In genomic region chr21:29085106-29085752, GRCh38 we compare ENCODE assay signal across 16 cellular contexts. TPM values are rescaled to one million over a fixed set of nuclear protein-coding genes. Genes with fewer than 3 reads are reported as not detected.
DNase-seq lines count a peak whose midpoint lies in the region; ATAC-seq, FAIRE-seq and TF ChIP-seq lines count a peak whose summit lies in the region.
"Had no signal": no experiment of that assay in that cellular context is flagged by ENCODE, and none has a peak within 500 bp of the region (broad histone marks: within the 10 kb centered on the region; RNA-seq: fewer than 3 reads in every experiment).

No MANE protein-coding gene starts in this region.

- no peak overlapping the region for H4K8ac ChIP-seq in IMR-90 (ENCODE audit: low read depth in 2 of 2, low read length in 2 of 2)
- no peak overlapping the region for H4K8ac ChIP-seq in H1 (ENCODE audit: extremely low read depth, insufficient read depth, low read length)

- H3K4me2 ChIP-seq in IMR-90 (ENCODE audit: low read depth, low read length) (no peak overlapping the region), H1 (ENCODE audit: insufficient read depth in 1 of 2, low read depth in 2 of 2, low read length in 2 of 2) (no peak overlapping the region)
- H3K4me2 ChIP-seq: A549 had no signal

- TF ChIP-seq CTCF in HEK293 (tag by site-specific recombination; IDR thresholded peaks at IDR 0.05) (no peak), IMR-90 (conservative IDR thresholded peaks at IDR 0.05; ENCODE audit: low read depth, low read length) (no peak), H1 (IDR thresholded peaks at IDR 0.05; ENCODE audit: control extremely low read depth in 1 of 3, insufficient read depth in 1 of 3, low read depth in 1 of 3, low read length in 3 of 3) (no peak), thoracic aorta (IDR thresholded peaks at IDR 0.05) (no peak), sigmoid colon (IDR thresholded peaks at IDR 0.05) (no peak), spleen (IDR thresholded peaks at IDR 0.05 in 8 of 11, conservative IDR thresholded peaks at IDR 0.05 in 3 of 11) (no peak)

- no CpG with 5 or more reads among the region's 8 CpGs for WGBS in IMR-90 (ENCODE audit: extremely low coverage in 2 of 2, insufficient read length in 1 of 2), 2 experiments
- 84% methylated on average over 8 of the region's 8 CpGs; no CpG with 5 or more reads in 1 of the 2 experiments for WGBS in H1 (ENCODE audit: extremely low coverage in 1 of 2, insufficient coverage in 1 of 2, insufficient read length in 1 of 2, insufficient replicate concordance in 2 of 2, low coverage in 1 of 2, low lambda C conversion rate in 2 of 2, missing lambda C conversion rate in 1 of 2), 2 experiments
- 88 to 89% methylated on average over 8 of the region's 8 CpGs for WGBS in sigmoid colon, 2 donors
- WGBS in spleen, 5 donors = 89 to 95% (median 94%) methylated on average over 8 of the region's 8 CpGs

- intact Hi-C loops in IMR-90 (cut with micrococcal nuclease) = no loop called here
- intact Hi-C loops in sigmoid colon (cut with DNase I) = no loop called here
- intact Hi-C loops in spleen (cut with DNase I; ENCODE audit: low total_unique reads) = loop anchor here (10.0 kb wide), 1 partner anchor 210 kb away; the partner anchor contains the start of gene BACH1

- H3K79me1 ChIP-seq in IMR-90 (ENCODE audit: low read depth in 1 of 2, low read length in 2 of 2) (no peaks in the 10 kb centered on the region), H1 (ENCODE audit: low read depth, low read length) (no peaks in the 10 kb centered on the region)

- H3K4me3 ChIP-seq in HEK293 (ENCODE audit: low read depth, low read length) (no peak overlapping the region), IMR-90 (ENCODE audit: insufficient read depth, low read depth, low read length) (no peak overlapping the region), H1 (ENCODE audit: extremely low read depth in 1 of 4, insufficient read depth in 2 of 4, low read depth in 3 of 4, low read length in 4 of 4) (no peak overlapping the region), thoracic aorta (peak overlapping the region; percentile 1), sigmoid colon (no peak overlapping the region), spleen (no peak overlapping the region)
- H3K4me3 ChIP-seq: A549, GM12878, GM23248 had no signal

- H3K14ac ChIP-seq in IMR-90 (replicated peaks; ENCODE audit: low read depth, low read length) (no peak overlapping the region), H1 (ENCODE audit: insufficient read length) (no peak overlapping the region)

- H3K36me3 ChIP-seq in HEK293 (ENCODE audit: control insufficient read depth in 2 of 2, insufficient read depth in 1 of 2, low read length in 2 of 2) = no peaks in the 10 kb centered on the region
- no peaks in the 10 kb centered on the region for H3K36me3 ChIP-seq in IMR-90 (ENCODE audit: control insufficient read depth, insufficient read depth, low read length)
- no peaks in the 10 kb centered on the region for H3K36me3 ChIP-seq in H1 (ENCODE audit: control insufficient read depth in 2 of 4, insufficient read depth in 4 of 4, low read length in 3 of 4)
- no peaks in the 10 kb centered on the region for H3K36me3 ChIP-seq in thoracic aorta
- no peaks in the 10 kb centered on the region for H3K36me3 ChIP-seq in sigmoid colon
- peaks cover 0 to 11% (median 1%) of the 10 kb centered on the region in 6 donors for H3K36me3 ChIP-seq in spleen
- H3K36me3 ChIP-seq: BE2C had no signal

- H3K23me2 ChIP-seq in H1 (ENCODE audit: low read depth, low read length) = no peaks in the 10 kb centered on the region

- in situ Hi-C loops in IMR-90 (cut with MboI; ENCODE audit: low sequenced_read_pairs) = loop anchor here (5.0 to 25.0 kb wide), 3 partner anchors 287 to 2002 kb away; no protein-coding TSS in a partner anchor

- DNase-seq in IMR-90 (no peak), H1 (ENCODE audit: low read depth in 1 of 2, low spot score in 2 of 2) (no peak), thoracic aorta (ENCODE audit: low spot score) (no peak), sigmoid colon (no peak), spleen (no peak)
- DNase-seq: BE2C; Caco-2; CD8-positive, alpha-beta T cell; GM23248; H7; KG1 had no signal

- TF ChIP-seq RAD21 in IMR-90 (IDR thresholded peaks at IDR 0.05; ENCODE audit: low read length) (no peak), H1 (IDR thresholded peaks at IDR 0.05 in 1 of 2, conservative IDR thresholded peaks at IDR 0.05 in 1 of 2; ENCODE audit: low read depth in 2 of 2, low read length in 2 of 2) (no peak)

- H2AFZ ChIP-seq in IMR-90 (replicated peaks; ENCODE audit: low read length, poor library complexity) (no peak overlapping the region), H1 (ENCODE audit: low read length) (no peak overlapping the region)
- H2AFZ ChIP-seq: GM23248 had no signal

- POLR2A ChIA-PET in HEK293 (lab: Yijun Ruan, JAX) (interaction anchor here (1.0 kb wide), 1 partner anchor 29 kb away, joined by 5 read pairs; no protein-coding TSS in a partner anchor), IMR-90 (lab: Charles Lee; ENCODE audit: unreplicated experiment) (no interaction called here), H1 (lab: Charles Lee; ENCODE audit: partially characterized antibody) (interaction anchor here (0.9 kb wide), 1 partner anchor 9 kb away, joined by 3 read pairs; no protein-coding TSS in a partner anchor)

- H3K27me3 ChIP-seq in IMR-90 (ENCODE audit: control insufficient read depth, insufficient read depth, low read length) = no peaks in the 10 kb centered on the region
- H3K27me3 ChIP-seq in H1 (replicated peaks in 1 of 4; ENCODE audit: control insufficient read depth in 3 of 4, extremely low read depth in 1 of 4, insufficient read depth in 3 of 4, low read length in 3 of 4) = no peaks in the 10 kb centered on the region; a peak in 1 of 7 replicates
- H3K27me3 ChIP-seq in thoracic aorta (replicated peaks; ENCODE audit: insufficient read depth) = no peaks in the 10 kb centered on the region
- no peaks in the 10 kb centered on the region for H3K27me3 ChIP-seq in sigmoid colon
- H3K27me3 ChIP-seq in spleen (replicated peaks in 1 of 7) = no peaks in the 10 kb centered on the region

- H4K91ac ChIP-seq in IMR-90 (ENCODE audit: insufficient read depth, low read depth, low read length) (no peak overlapping the region), H1 (replicated peaks; ENCODE audit: insufficient read length, low read length) (no peak overlapping the region)

- H2BK20ac ChIP-seq in IMR-90 (ENCODE audit: low read depth, low read length) (no peak overlapping the region), H1 (ENCODE audit: low read length) (no peak overlapping the region)

- no peaks in the 10 kb centered on the region for H3K9me3 ChIP-seq in HEK293 (ENCODE audit: control insufficient read depth, insufficient read depth, low read depth, low read length)
- H3K9me3 ChIP-seq in IMR-90 (ENCODE audit: control insufficient read depth, insufficient read depth, low read length) = no peaks in the 10 kb centered on the region
- H3K9me3 ChIP-seq in H1 (ENCODE audit: insufficient read depth in 2 of 2, low read depth in 1 of 2, low read length in 1 of 2) = no peaks in the 10 kb centered on the region
- H3K9me3 ChIP-seq in thoracic aorta = no peaks in the 10 kb centered on the region
- H3K9me3 ChIP-seq in sigmoid colon = no peaks in the 10 kb centered on the region
- no peaks in the 10 kb centered on the region for H3K9me3 ChIP-seq in spleen
- H3K9me3 ChIP-seq: A549, BE2C, Caco-2 had no signal

- no peak overlapping the region for H3K9ac ChIP-seq in IMR-90 (ENCODE audit: low read depth, low read length)
- no peak overlapping the region for H3K9ac ChIP-seq in H1 (replicated peaks in 1 of 4; ENCODE audit: extremely low read depth in 1 of 4, low read depth in 3 of 4, low read length in 3 of 4)
- H3K9ac ChIP-seq: GM23248 had no signal

- H2BK5ac ChIP-seq in IMR-90 (ENCODE audit: low read depth, low read length, poor library complexity, severe bottlenecking) = no peak overlapping the region
- H2BK5ac ChIP-seq in H1 (ENCODE audit: low read depth, low read length) = no peak overlapping the region

- H2BK15ac ChIP-seq in IMR-90 (ENCODE audit: low read depth, low read length) = no peak overlapping the region
- H2BK15ac ChIP-seq in H1 (ENCODE audit: low read length) = no peak overlapping the region

- H2BK120ac ChIP-seq in IMR-90 (ENCODE audit: low read depth, low read length) (no peak overlapping the region), H1 (replicated peaks; ENCODE audit: low read depth, low read length) (no peak overlapping the region)

- no TSS peak for BruUV-seq in IMR-90 (replicated peaks; lab: Mats Ljungman, UMichigan)

- FAIRE-seq in H1 (lab: Jason Lieb, UNC) = no peak
- FAIRE-seq: A549, GM12878 had no signal

- TF ChIP-seq EP300 in H1 (IDR thresholded peaks at IDR 0.05; ENCODE audit: borderline replicate concordance in 1 of 2, low read depth in 2 of 2, low read length in 2 of 2) (no peak), sigmoid colon (IDR thresholded peaks at IDR 0.05) (no peak)

- TF ChIP-seq POLR2A in IMR-90 (IDR thresholded peaks at IDR 0.05; ENCODE audit: low read depth, low read length) (no peak), H1 (IDR thresholded peaks at IDR 0.05; ENCODE audit: control extremely low read depth in 1 of 2, low read depth in 2 of 2, low read length in 2 of 2) (no peak), sigmoid colon (IDR thresholded peaks at IDR 0.05) (no peak), spleen (IDR thresholded peaks at IDR 0.05) (no peak)

- H4K20me1 ChIP-seq in IMR-90 (ENCODE audit: insufficient read depth, low read length) (no peaks in the 10 kb centered on the region), H1 (replicated peaks in 1 of 2; ENCODE audit: control insufficient read depth in 1 of 2, insufficient read depth in 2 of 2, low read length in 2 of 2) (no peaks in the 10 kb centered on the region)

- no peak overlapping the region for H3K4ac ChIP-seq in IMR-90 (ENCODE audit: low read depth, low read length)
- H3K4ac ChIP-seq in H1 (replicated peaks; ENCODE audit: insufficient read length, low read depth, low read length) = no peak overlapping the region

- no peak overlapping the region for H3K27ac ChIP-seq in HEK293 (ENCODE audit: extremely low read depth, low read depth, low read length)
- no peak overlapping the region for H3K27ac ChIP-seq in IMR-90 (ENCODE audit: insufficient read depth, low read length)
- no peak overlapping the region for H3K27ac ChIP-seq in H1 (ENCODE audit: low read depth, low read length)
- H3K27ac ChIP-seq in thoracic aorta = peak overlapping the region in 1 of 2 donors; percentile 40
- H3K27ac ChIP-seq in sigmoid colon = no peak overlapping the region
- H3K27ac ChIP-seq in spleen = no peak overlapping the region
- H3K27ac ChIP-seq: A549, C4-2B, GM23248 had no signal

- H3K79me2 ChIP-seq in H1 (ENCODE audit: control insufficient read depth in 1 of 2, insufficient read depth in 2 of 2, low read length in 2 of 2) = no peaks in the 10 kb centered on the region

- H3K4me1 ChIP-seq in HEK293 (ENCODE audit: control insufficient read depth, insufficient read depth, low read length) (0 out of 2 replicates have a peak, but pooled peaks cover 8% of the 10 kb centered on the region), IMR-90 (ENCODE audit: control insufficient read depth, insufficient read depth, low read length) (peaks cover 5% of the 10 kb centered on the region), H1 (replicated peaks in 1 of 4; ENCODE audit: control insufficient read depth in 3 of 4, insufficient read depth in 4 of 4, low read length in 3 of 4) (peaks cover 0 to 3% (median 0%) of the 10 kb centered on the region in 4 experiments; a peak in 1 of 7 replicates), thoracic aorta (ENCODE audit: control insufficient read depth in 1 of 2, low read depth in 2 of 2) (peaks cover 22 to 43% of the 10 kb centered on the region in 2 donors), sigmoid colon (peaks cover 0 to 12% (median 10%) of the 10 kb centered on the region in 4 donors), spleen (peaks cover 0 to 32% (median 10%) of the 10 kb centered on the region in 6 donors)
- H3K4me1 ChIP-seq: A549, Caco-2 had no signal

- H4K5ac ChIP-seq in IMR-90 (ENCODE audit: low read depth, low read length) (no peak overlapping the region), H1 (ENCODE audit: insufficient read length, low read depth, low read length) (no peak overlapping the region)

- no peaks in the 10 kb centered on the region for H3K9me1 ChIP-seq in IMR-90 (ENCODE audit: insufficient read depth, low read length)

- CTCF ChIA-PET in HEK293 (lab: Yijun Ruan, JAX) = interaction anchor here (0.7 to 4.4 kb wide), 4 partner anchors 29 to 415 kb away, joined by 3 to 39 read pairs (median 4); no protein-coding TSS in a partner anchor
- CTCF ChIA-PET in IMR-90 (lab: Yijun Ruan, JAX) = no interaction called here
- CTCF ChIA-PET in H1 (lab: Charles Lee; ENCODE audit: partially characterized antibody) = interaction anchor here (0.6 to 3.9 kb wide), 6 partner anchors 8 to 1056 kb away, joined by 3 to 15 read pairs (median 4); no protein-coding TSS in a partner anchor

- no peak overlapping the region for H3K18ac ChIP-seq in IMR-90 (ENCODE audit: low read depth, low read length)
- H3K18ac ChIP-seq in H1 (ENCODE audit: extremely low read depth, low read length) = no peak overlapping the region

- ATAC-seq in IMR-90 (ENCODE audit: low read depth) (no peak), thoracic aorta (ENCODE audit: insufficient number of reproducible peaks, low FRiP score, low read depth) (no peak), GM21447 (IDR thresholded peaks at IDR 0.05; ENCODE audit: unreplicated experiment) (no peak)
- ATAC-seq: A549; CD8-positive, alpha-beta T cell; GM12878 had no signal

- H3K23ac ChIP-seq in IMR-90 (ENCODE audit: low read depth, low read length) (no peak overlapping the region), H1 (ENCODE audit: insufficient read length) (peak overlapping the region; percentile 59)

- H2BK12ac ChIP-seq in H1 (ENCODE audit: low read depth, low read length) = no peak overlapping the region

- no peak overlapping the region for H2AK9ac ChIP-seq in IMR-90 (replicated peaks; ENCODE audit: low read depth, low read length, poor library complexity)

- H3K56ac ChIP-seq in IMR-90 (ENCODE audit: extremely low read depth, insufficient read depth, low read length) = no peak overlapping the region
- H3K56ac ChIP-seq in H1 (replicated peaks; ENCODE audit: insufficient read length, low read depth, low read length) = no peak overlapping the region

- 0 out of 2 replicates have a peak overlapping the region, but pooled peaks have one; percentile 39 for H2AK5ac ChIP-seq in IMR-90 (ENCODE audit: low read depth, low read length)
- no peak overlapping the region for H2AK5ac ChIP-seq in H1 (ENCODE audit: low read depth, low read length)

- dilution Hi-C loops in IMR-90 (cut with HindIII; ENCODE audit: low sequenced_read_pairs, unreplicated experiment) = no loop called here

RNA-seq across cellular contexts. Expression of gene CCT8, which starts 11.8 kb away (rescaled TPM):
- total RNA-seq in IMR-90 (2012; rRNA removed) (192 and 286 TPM in 2 replicates), thoracic aorta (100 to 1,000 TPM in 1 of 2 donors, 10 to 100 TPM in 1; 76.9 to 110 TPM), sigmoid colon (10 to 100 TPM; 67.3 to 99.1 (median 85.9) TPM), spleen (100 to 1,000 TPM in 5 of 7 donors, 10 to 100 TPM in 2; 92.3 to 137 (median 115) TPM)
- polyA plus RNA-seq in IMR-90 (2012; rRNA removed) (147 and 172 TPM in 2 replicates), H1 (2011; rRNA removed) (90.5 and 151 TPM in 2 replicates), sigmoid colon (100 to 1,000 TPM; 100 to 122 (median 101) TPM), spleen (100 to 1,000 TPM in 2 of 3 donors, 10 to 100 TPM in 1; 98.4 to 120 (median 108) TPM)
- polyA plus RNA-seq in IMR-90 (2012; cell fraction: cytosol; rRNA removed) = 19.9 and 42.9 TPM in 2 replicates
- 9.3 and 70.2 TPM in 2 replicates for polyA plus RNA-seq in IMR-90 (2012; cell fraction: nucleus; rRNA removed; ENCODE audit: low replicate concordance)
- 314 and 319 TPM in 2 replicates for total RNA-seq in H1 (2021; fragmentation: NEBNext Ultra II Directional; extraction: Animal tissue kit (Norgen Biotek cat#: 25700))
- polyA plus RNA-seq in H1 (2011; cell fraction: cytosol; rRNA removed) = 222 TPM
- polyA plus RNA-seq in H1 (2011; cell fraction: nucleus; rRNA removed) = 43.0 TPM
- polyA plus RNA-seq in H1 (2012, experiment 1 of 2) = 250 to 393 TPM (median 278 TPM) in 4 replicates
- polyA plus RNA-seq in H1 (2012, experiment 2 of 2) = 30.3 TPM
- polyA plus RNA-seq in H1 (2013, experiment 1 of 2) = 248 TPM
- polyA plus RNA-seq in H1 (2013, experiment 2 of 2) = 252 TPM
- polyA minus RNA-seq in H1 (2011; rRNA and poly(A)+ RNA removed) = 184 and 225 TPM in 2 replicates
- polyA minus RNA-seq in H1 (2011; cell fraction: cytosol; rRNA and poly(A)+ RNA removed) = 135 TPM
- 87.6 TPM for polyA minus RNA-seq in H1 (2011; cell fraction: nucleus; rRNA and poly(A)+ RNA removed)

RNA-seq across cellular contexts. Expression of gene MAP3K7CL, which starts 45.2 kb away (rescaled TPM):
- total RNA-seq in IMR-90 (2012; rRNA removed) (21.0 and 25.3 TPM in 2 replicates), thoracic aorta (10 to 100 TPM; 20.3 to 41.2 TPM), sigmoid colon (10 to 100 TPM in 1 of 4 donors, 1 to 10 TPM in 3; 4.4 to 12.2 (median 5.3) TPM), spleen (10 to 100 TPM in 5 of 7 donors, 1 to 10 TPM in 2; 7.1 to 24.3 (median 13.9) TPM)
- polyA plus RNA-seq in IMR-90 (2012; rRNA removed) (21.8 and 22.3 TPM in 2 replicates), H1 (2011; rRNA removed) (0.08 TPM in 1 of 2 replicates, not detected in the other), sigmoid colon (1 to 10 TPM; 2.3 to 4.8 (median 4.1) TPM), spleen (10 to 100 TPM in 2 of 3 donors, 1 to 10 TPM in 1; 6.9 to 13.3 (median 10.5) TPM)
- 10.0 and 17.0 TPM in 2 replicates for polyA plus RNA-seq in IMR-90 (2012; cell fraction: cytosol; rRNA removed)
- polyA plus RNA-seq in IMR-90 (2012; cell fraction: nucleus; rRNA removed; ENCODE audit: low replicate concordance) = 7.6 and 12.0 TPM in 2 replicates
- total RNA-seq in H1 (2021; fragmentation: NEBNext Ultra II Directional; extraction: Animal tissue kit (Norgen Biotek cat#: 25700)) = not detected in 2 replicates
- not detected for polyA plus RNA-seq in H1 (2011; cell fraction: cytosol; rRNA removed)
- 0.44 TPM for polyA plus RNA-seq in H1 (2011; cell fraction: nucleus; rRNA removed)
- polyA plus RNA-seq in H1 (2012, experiment 1 of 2) = not detected in 4 replicates
- polyA plus RNA-seq in H1 (2012, experiment 2 of 2) = not detected
- polyA plus RNA-seq in H1 (2013, experiment 1 of 2) = not detected
- polyA plus RNA-seq in H1 (2013, experiment 2 of 2) = not detected
- 0.85 TPM in 1 of 2 replicates, not detected in the other for polyA minus RNA-seq in H1 (2011; rRNA and poly(A)+ RNA removed)
- not detected for polyA minus RNA-seq in H1 (2011; cell fraction: cytosol; rRNA and poly(A)+ RNA removed)
- not detected for polyA minus RNA-seq in H1 (2011; cell fraction: nucleus; rRNA and poly(A)+ RNA removed)
- total RNA-seq: H7 had no signal
